Comparison of ENCODE assay signal across 9 cellular contexts in genomic region chr21:45543710-45544448, GRCh38. TPM values are rescaled to one million over a fixed set of nuclear protein-coding genes. Genes with fewer than 3 reads are reported as not detected.
DNase-seq lines count a peak whose midpoint lies in the region; ATAC-seq and TF ChIP-seq lines count a peak whose summit lies in the region.
"Had no signal": no experiment of that assay in that cellular context is flagged by ENCODE, and none has a peak within 500 bp of the region (broad histone marks: within the 10 kb centered on the region; RNA-seq: fewer than 3 reads in every experiment).

No MANE protein-coding gene starts in this region.

- RAD21 ChIA-PET in HCT116 (lab: Charles Lee; ENCODE audit: low non-redundant PET in 1 of 2, low total read pairs in 2 of 2, uncharacterized antibody in 2 of 2, unreplicated experiment in 2 of 2), result no interaction called here

- intact Hi-C loops in HCT116 (cut with micrococcal nuclease) (no loop called here), left ventricle myocardium inferior (cut with micrococcal nuclease) (no loop called here)
- intact Hi-C loops in activated CD8-positive, alpha-beta T cell treated with anti-CD3 and anti-CD28 coated beads for 36 hours (cut with micrococcal nuclease), result no loop called here

- no peak overlapping the region for H3K27ac Mint-ChIP-seq in activated CD8-positive, alpha-beta T cell treated with anti-CD3 and anti-CD28 coated beads for 36 hours

- H3K4me3 Mint-ChIP-seq in activated CD8-positive, alpha-beta T cell treated with anti-CD3 and anti-CD28 coated beads for 36 hours, result peak overlapping the region; percentile 65

- H3K4me3 ChIP-seq in HCT116 (replicated peaks in 1 of 2; ENCODE audit: low read depth in 1 of 2, low read length in 2 of 2) (no peak overlapping the region), left ventricle myocardium inferior (no peak overlapping the region)

- BruUV-seq in HCT116 (replicated peaks; lab: Mats Ljungman, UMichigan), result no TSS peak

- POLR2A ChIA-PET in HCT116 (lab: Charles Lee), result no interaction called here
- POLR2A ChIA-PET in activated CD8-positive, alpha-beta T cell treated with anti-CD3 and anti-CD28 coated beads for 36 hours (lab: Charles Lee), result interaction anchor here (0.9 to 1.7 kb wide), 4 partner anchors 9 to 224 kb away, joined by 3 to 5 read pairs (median 3); no protein-coding TSS in a partner anchor

- no peaks in the 10 kb centered on the region for H3K9me2 ChIP-seq in HCT116 (ENCODE audit: insufficient read depth)

- peak overlapping the region; percentile 99; the same call in 1 of the 2 replicates for H3K4me2 ChIP-seq in HCT116 (ENCODE audit: low read length)

- no peaks in the 10 kb centered on the region for H3K27me3 ChIP-seq in HCT116 (ENCODE audit: insufficient read depth, low read length)
- no peaks in the 10 kb centered on the region for H3K27me3 ChIP-seq in left ventricle myocardium inferior (ENCODE audit: low read depth)
- H3K27me3 ChIP-seq: uterus had no signal

- TF ChIP-seq CTCF in HCT116 (IDR thresholded peaks at IDR 0.05 in 2 of 3, conservative IDR thresholded peaks at IDR 0.05 in 1 of 3; ENCODE audit: borderline replicate concordance in 1 of 3, insufficient read depth in 1 of 3, low read depth in 2 of 3, low read length in 2 of 3) (no peak), left ventricle myocardium inferior (IDR thresholded peaks at IDR 0.05; ENCODE audit: borderline replicate concordance) (no peak)
- no peak for TF ChIP-seq CTCF in activated CD8-positive, alpha-beta T cell treated with anti-CD3 and anti-CD28 coated beads for 36 hours (IDR thresholded peaks at IDR 0.05)

- peaks cover 0 to 3% of the 10 kb centered on the region in 2 experiments; a peak in 2 of 4 replicates for H3K36me3 ChIP-seq in HCT116 (ENCODE audit: control insufficient read depth in 1 of 2, insufficient read depth in 2 of 2, low read length in 2 of 2)
- no peaks in the 10 kb centered on the region for H3K36me3 ChIP-seq in left ventricle myocardium inferior
- H3K36me3 ChIP-seq: uterus had no signal

- no peak overlapping the region for H2AFZ ChIP-seq in HCT116 (ENCODE audit: low read depth, low read length, poor library complexity, severe bottlenecking)

- no peak for ATAC-seq in HCT116
- no peak for ATAC-seq in activated CD8-positive, alpha-beta T cell treated with anti-CD3 and anti-CD28 coated beads for 36 hours

- no peak for TF ChIP-seq RAD21 in HCT116 (IDR thresholded peaks at IDR 0.05; ENCODE audit: low read depth)

- H3K4me1 ChIP-seq in HCT116 (ENCODE audit: control insufficient read depth in 1 of 2, insufficient read depth in 2 of 2, low read length in 2 of 2) (peaks cover 4 to 18% of the 10 kb centered on the region in 2 experiments), left ventricle myocardium inferior (peaks cover 16% of the 10 kb centered on the region)

- H3K9ac ChIP-seq in HCT116 (ENCODE audit: low read length), result no peak overlapping the region

- CTCF ChIA-PET in HCT116 (lab: Charles Lee), result no interaction called here
- CTCF ChIA-PET in activated CD8-positive, alpha-beta T cell treated with anti-CD3 and anti-CD28 coated beads for 36 hours (lab: Charles Lee), result interaction anchor here (1.2 kb wide), 1 partner anchor 22 kb away, joined by 3 read pairs; no protein-coding TSS in a partner anchor

- TF ChIP-seq POLR2A in HCT116 (IDR thresholded peaks at IDR 0.05; ENCODE audit: borderline replicate concordance, extremely low read depth, insufficient read depth, insufficient read length), result no peak

- no peaks in the 10 kb centered on the region for H3K9me3 Mint-ChIP-seq in activated CD8-positive, alpha-beta T cell treated with anti-CD3 and anti-CD28 coated beads for 36 hours

- no peak overlapping the region for H3K27ac ChIP-seq in HCT116 (ENCODE audit: low read depth, low read length)
- no peak overlapping the region for H3K27ac ChIP-seq in left ventricle myocardium inferior (replicated peaks)
- H3K27ac ChIP-seq: uterus had no signal

- DNase-seq in HCT116 (ENCODE audit: low read depth, low spot score), result no peak
- DNase-seq in activated CD8-positive, alpha-beta T cell treated with anti-CD3 and anti-CD28 coated beads for 36 hours, result no peak
- DNase-seq in left ventricle myocardium inferior, result peak; percentile 11
- DNase-seq in stimulated activated CD8-positive, alpha-beta memory T cell treated with anti-CD3 and anti-CD28 coated beads, Interleukin-4, amount 100 ng/mL, for 48 hours, result peak; percentile 23
- no peak for DNase-seq in HCEC 1CT
- DNase-seq in T1000 (lab: John Stamatoyannopoulos, UW), result no peak
- no peak for DNase-seq in NCI-H446 treated with DMSO at 0.1 percent for 48 hours (lab: John Stamatoyannopoulos, UW)
- DNase-seq: stimulated activated CD4-positive, alpha-beta T cell treated with anti-CD3 and anti-CD28 coated beads, Interleukin-15, amount 100 ng/mL, for 24 hours had no signal

- peaks cover 11% of the 10 kb centered on the region for H3K36me3 Mint-ChIP-seq in activated CD8-positive, alpha-beta T cell treated with anti-CD3 and anti-CD28 coated beads for 36 hours (ENCODE audit: low read depth)

- no peaks in the 10 kb centered on the region for H3K27me3 Mint-ChIP-seq in activated CD8-positive, alpha-beta T cell treated with anti-CD3 and anti-CD28 coated beads for 36 hours

- no peaks in the 10 kb centered on the region for H4K20me1 ChIP-seq in HCT116 (ENCODE audit: insufficient read depth)

- H3K9me3 ChIP-seq in HCT116 (ENCODE audit: control insufficient read depth in 1 of 2, insufficient read depth in 1 of 2, low read depth in 1 of 2, low read length in 2 of 2), result no peaks in the 10 kb centered on the region
- H3K9me3 ChIP-seq in left ventricle myocardium inferior (replicated peaks), result no peaks in the 10 kb centered on the region
- H3K9me3 ChIP-seq: uterus had no signal

- H3K4me1 Mint-ChIP-seq in activated CD8-positive, alpha-beta T cell treated with anti-CD3 and anti-CD28 coated beads for 36 hours (ENCODE audit: low read depth), result peaks cover 20% of the 10 kb centered on the region

- peaks cover 28% of the 10 kb centered on the region for H3K79me2 ChIP-seq in HCT116 (ENCODE audit: insufficient read depth, low read length)

TF ChIP-seq in HCT116, 20 proteins besides CTCF, POLR2A, EP300 and RAD21:
- TF ChIP-seq SP1 (IDR thresholded peaks at IDR 0.05; ENCODE audit: low read depth) (no peak), TCF7L2 (IDR thresholded peaks at IDR 0.05; ENCODE audit: borderline replicate concordance, extremely low read depth, insufficient read depth, insufficient read length) (no peak)
TF ChIP-seq in HCT116: peak in this region for 0.

RNA-seq across cellular contexts. Expression of gene SLC19A1, which starts 1.6 kb away (rescaled TPM):
- total RNA-seq in HCT116 (2021; ENCODE audit: unreplicated experiment), result 50.2 TPM
- 23.8 and 27.8 TPM in 2 replicates for polyA plus RNA-seq in HCT116 (2012)
- total RNA-seq in activated CD8-positive, alpha-beta T cell treated with anti-CD3 and anti-CD28 coated beads for 36 hours, result 10 to 100 TPM; 40.1 to 46.1 TPM
- 4.9 TPM for total RNA-seq in left ventricle myocardium inferior

Comparison
In these comparisons a context has a peak if more than half of its experiments do, and no peak if none do; other contexts are left out.
1. DNase-seq: peak in left ventricle myocardium inferior (single experiment) and stimulated activated CD8-positive, alpha-beta memory T cell treated with anti-CD3 and anti-CD28 coated beads, Interleukin-4, amount 100 ng/mL, for 48 hours (single experiment); none in HCT116 (single experiment), activated CD8-positive, alpha-beta T cell treated with anti-CD3 and anti-CD28 coated beads for 36 hours (single experiment), HCEC 1CT (single experiment), T1000 (single experiment) and NCI-H446 treated with DMSO at 0.1 percent for 48 hours (single experiment).